ENCODE assay signal across 20 cellular contexts in genomic region chr5:73339165-73339564, GRCh38.
"Had no signal": no experiment of that assay in that cellular context is flagged by ENCODE, and none has a peak within 500 bp of the region (broad histone marks: within the 10 kb centered on the region; RNA-seq: fewer than 3 reads in every experiment).

No MANE protein-coding gene starts in this region.

- H3K4me3 Mint-ChIP-seq: activated naive CD4-positive, alpha-beta T cell treated with anti-CD3 and anti-CD28 coated beads, Interleukin-2, amount 10 ng/mL, durations not matched to agents 7 days and 5 days; activated T-cell treated with anti-CD3 and anti-CD28 coated beads, Interleukin-2, amount 50 U/mL, for 24 hours; central memory CD8-positive, alpha-beta T cell; memory B cell; natural killer cell treated with Interleukin-12 subunit alpha and Interleukin-12 subunit beta and Interleukin-15 and Interleukin-18, amount 100 ng/mL, for 72 hours had no signal

- H3K9me3 ChIP-seq: body of pancreas, ovary, suprapubic skin had no signal

- H3K4me3 ChIP-seq: body of pancreas, ovary, SK-N-MC, suprapubic skin, upper lobe of left lung had no signal

- H3K9me3 Mint-ChIP-seq: activated naive CD4-positive, alpha-beta T cell treated with anti-CD3 and anti-CD28 coated beads, Interleukin-2, amount 10 ng/mL, durations not matched to agents 7 days and 5 days; activated T-cell treated with anti-CD3 and anti-CD28 coated beads, Interleukin-2, amount 50 U/mL, for 24 hours; central memory CD8-positive, alpha-beta T cell; natural killer cell treated with Interleukin-12 subunit alpha and Interleukin-12 subunit beta and Interleukin-15 and Interleukin-18, amount 100 ng/mL, for 72 hours had no signal

- H3K4me1 ChIP-seq: body of pancreas, foreskin keratinocyte, suprapubic skin, upper lobe of left lung had no signal

- H3K27ac ChIP-seq: foreskin keratinocyte, ovary, SK-N-MC, upper lobe of left lung had no signal

- H3K27ac Mint-ChIP-seq: activated naive CD4-positive, alpha-beta T cell treated with anti-CD3 and anti-CD28 coated beads, Interleukin-2, amount 10 ng/mL, durations not matched to agents 7 days and 5 days; activated T-cell treated with anti-CD3 and anti-CD28 coated beads, Interleukin-2, amount 50 U/mL, for 24 hours; memory B cell; natural killer cell treated with Interleukin-12 subunit alpha and Interleukin-12 subunit beta and Interleukin-15 and Interleukin-18, amount 100 ng/mL, for 72 hours had no signal

- H3K36me3 ChIP-seq: ovary, suprapubic skin, upper lobe of left lung had no signal

- H3K36me3 Mint-ChIP-seq: activated naive CD4-positive, alpha-beta T cell treated with anti-CD3 and anti-CD28 coated beads, Interleukin-2, amount 10 ng/mL, durations not matched to agents 7 days and 5 days; memory B cell; natural killer cell treated with Interleukin-12 subunit alpha and Interleukin-12 subunit beta and Interleukin-15 and Interleukin-18, amount 100 ng/mL, for 72 hours had no signal

- ATAC-seq: body of pancreas; foreskin keratinocyte; left ventricle myocardium superior; natural killer cell treated with Interleukin-12 subunit alpha and Interleukin-12 subunit beta and Interleukin-15 and Interleukin-18, amount 100 ng/mL, for 72 hours; stimulated activated naive CD8-positive, alpha-beta T cell treated with anti-CD3 and anti-CD28 coated beads, Interleukin-15, Interleukin-2, amounts not matched to agents 100 U/mL and 50 U/mL, for 24 hours had no signal

- H3K27me3 ChIP-seq: body of pancreas, foreskin keratinocyte, ovary had no signal

- DNase-seq: activated CD4-positive, alpha-beta T cell treated with anti-CD3 and anti-CD28 coated beads, Interleukin-2, amount 50 U/mL, for 48 hours; activated CD4-positive, CD25-positive, alpha-beta regulatory T cell treated with anti-CD3 and anti-CD28 coated beads, Interleukin-2, amount 50 U/mL, for 72 hours; activated naive CD4-positive, alpha-beta T cell treated with anti-CD3 and anti-CD28 coated beads, Interleukin-2, amount 10 ng/mL, durations not matched to agents 7 days and 5 days; activated T-cell treated with anti-CD3 and anti-CD28 coated beads, Interleukin-2, amount 50 U/mL, for 24 hours; body of pancreas; effector memory CD4-positive, alpha-beta T cell; foreskin keratinocyte; glutamatergic neuron; hypothalamus; left ventricle myocardium superior; ovary; stimulated activated CD4-positive, alpha-beta T cell treated with anti-CD3 and anti-CD28 coated beads, Interleukin-15, amount 100 ng/mL, for 24 hours; stimulated activated CD4-positive, alpha-beta T cell treated with anti-CD3 and anti-CD28 coated beads, Interleukin-4, amount 100 ng/mL, for 24 hours; stimulated activated naive CD8-positive, alpha-beta T cell treated with anti-CD3 and anti-CD28 coated beads, Interleukin-15, Interleukin-2, amounts not matched to agents 100 U/mL and 50 U/mL, for 24 hours had no signal

- H3K4me1 Mint-ChIP-seq: activated naive CD4-positive, alpha-beta T cell treated with anti-CD3 and anti-CD28 coated beads, Interleukin-2, amount 10 ng/mL, durations not matched to agents 7 days and 5 days; central memory CD8-positive, alpha-beta T cell; memory B cell had no signal
